1 cellular context compared by ENCODE assay signal in the genomic region with DNA sequence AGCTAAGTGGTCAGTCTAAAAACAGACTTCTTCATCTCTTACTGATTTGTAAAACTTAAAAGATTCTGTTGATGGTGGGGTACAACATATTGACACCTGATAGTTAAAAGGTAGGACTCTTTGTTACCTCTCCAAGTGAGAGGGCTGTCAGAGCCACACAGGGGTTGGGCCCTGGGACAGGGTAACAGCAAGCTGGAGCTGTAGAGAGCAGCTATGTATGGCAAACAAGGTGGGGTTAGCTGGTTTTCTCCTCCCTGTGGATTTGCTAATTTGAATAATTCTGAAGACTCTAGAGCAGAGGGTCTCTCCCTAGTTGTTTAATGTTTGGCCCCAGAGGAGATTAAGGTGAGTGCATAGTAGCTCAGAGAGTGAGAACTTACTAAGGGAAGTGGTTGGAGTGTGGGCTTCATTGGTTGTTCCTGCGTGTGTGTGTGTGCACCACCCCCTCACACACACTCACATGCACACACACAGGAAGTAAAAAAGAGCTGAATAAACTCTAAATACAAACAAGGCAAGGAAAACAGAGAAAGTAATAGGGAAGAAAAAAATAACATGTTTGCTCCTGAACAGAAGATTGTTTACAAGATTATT.
TF ChIP-seq lines count a peak whose summit lies in the region.

No MANE protein-coding gene starts in this region.

TF ChIP-seq in H1, 55 proteins besides CTCF, POLR2A, EP300 and RAD21 (continued from another document):
- TF ChIP-seq, protein P1, sequence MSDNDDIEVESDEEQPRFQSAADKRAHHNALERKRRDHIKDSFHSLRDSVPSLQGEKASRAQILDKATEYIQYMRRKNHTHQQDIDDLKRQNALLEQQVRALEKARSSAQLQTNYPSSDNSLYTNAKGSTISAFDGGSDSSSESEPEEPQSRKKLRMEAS (IDR thresholded peaks at IDR 0.05) = no peak
- TF ChIP-seq TEAD4 (IDR thresholded peaks at IDR 0.05; ENCODE audit: low read depth, low read length) (no peak), GABPA (IDR thresholded peaks at IDR 0.05; ENCODE audit: borderline replicate concordance, insufficient read depth, low read length) (no peak), SAP30 (IDR thresholded peaks at IDR 0.05; ENCODE audit: insufficient read depth, insufficient replicate concordance, low read length) (no peak), SIRT6 (IDR thresholded peaks at IDR 0.05; ENCODE audit: low read length) (no peak), CEBPB (IDR thresholded peaks at IDR 0.05; ENCODE audit: low read depth, low read length) (no peak), BCL11A (IDR thresholded peaks at IDR 0.05; ENCODE audit: low read depth in 2 of 2, low read length in 2 of 2) (no peak), USF2 (IDR thresholded peaks at IDR 0.05; ENCODE audit: low read length) (no peak), KDM4A (IDR thresholded peaks at IDR 0.05; ENCODE audit: low read depth, low read length, severe bottlenecking) (no peak), SP1 (IDR thresholded peaks at IDR 0.05; ENCODE audit: low read depth, low read length) (no peak), SUZ12 (IDR thresholded peaks at IDR 0.05; ENCODE audit: low read length) (no peak), TAF1 (IDR thresholded peaks at IDR 0.05; ENCODE audit: low read depth, low read length) (no peak), KDM1A (IDR thresholded peaks at IDR 0.05; ENCODE audit: borderline replicate concordance, low read length) (no peak), SRF (IDR thresholded peaks at IDR 0.05; ENCODE audit: low read depth, low read length) (no peak), KDM5A (IDR thresholded peaks at IDR 0.05; ENCODE audit: low read length) (no peak), BACH1 (IDR thresholded peaks at IDR 0.05; ENCODE audit: low read length) (no peak)
- TF ChIP-seq, protein P2, sequence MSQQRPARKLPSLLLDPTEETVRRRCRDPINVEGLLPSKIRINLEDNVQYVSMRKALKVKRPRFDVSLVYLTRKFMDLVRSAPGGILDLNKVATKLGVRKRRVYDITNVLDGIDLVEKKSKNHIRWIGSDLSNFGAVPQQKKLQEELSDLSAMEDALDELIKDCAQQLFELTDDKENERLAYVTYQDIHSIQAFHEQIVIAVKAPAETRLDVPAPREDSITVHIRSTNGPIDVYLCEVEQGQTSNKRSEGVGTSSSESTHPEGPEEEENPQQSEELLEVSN (IDR thresholded peaks at IDR 0.05) = no peak
- TF ChIP-seq, protein P3, sequence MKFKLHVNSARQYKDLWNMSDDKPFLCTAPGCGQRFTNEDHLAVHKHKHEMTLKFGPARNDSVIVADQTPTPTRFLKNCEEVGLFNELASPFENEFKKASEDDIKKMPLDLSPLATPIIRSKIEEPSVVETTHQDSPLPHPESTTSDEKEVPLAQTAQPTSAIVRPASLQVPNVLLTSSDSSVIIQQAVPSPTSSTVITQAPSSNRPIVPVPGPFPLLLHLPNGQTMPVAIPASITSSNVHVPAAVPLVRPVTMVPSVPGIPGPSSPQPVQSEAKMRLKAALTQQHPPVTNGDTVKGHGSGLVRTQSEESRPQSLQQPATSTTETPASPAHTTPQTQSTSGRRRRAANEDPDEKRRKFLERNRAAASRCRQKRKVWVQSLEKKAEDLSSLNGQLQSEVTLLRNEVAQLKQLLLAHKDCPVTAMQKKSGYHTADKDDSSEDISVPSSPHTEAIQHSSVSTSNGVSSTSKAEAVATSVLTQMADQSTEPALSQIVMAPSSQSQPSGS (IDR thresholded peaks at IDR 0.05; ENCODE audit: low read length) = no peak
